8 cellular contexts compared by ENCODE assay signal in genomic region chr1:9593492-9594465, GRCh38. TPM values are rescaled to one million over a fixed set of nuclear protein-coding genes. Genes with fewer than 3 reads are reported as not detected.
DNase-seq lines count a peak whose midpoint lies in the region; ATAC-seq and TF ChIP-seq lines count a peak whose summit lies in the region.

No MANE protein-coding gene starts in this region.

- TF ChIP-seq CTCF in fibroblast of villous mesenchyme (IDR thresholded peaks at IDR 0.05; ENCODE audit: insufficient read depth, low read depth, low read length): no peak

- no peaks in the 10 kb centered on the region for H3K27me3 Mint-ChIP-seq in T-helper 17 cell

- peaks cover 22% of the 10 kb centered on the region for H3K4me1 Mint-ChIP-seq in T-helper 17 cell

- H3K27ac Mint-ChIP-seq in T-helper 17 cell: no peak overlapping the region

- H3K36me3 Mint-ChIP-seq in T-helper 17 cell (ENCODE audit: low read depth): no peaks in the 10 kb centered on the region

- H3K4me3 Mint-ChIP-seq in T-helper 17 cell: no peak overlapping the region

- H3K9me3 ChIP-seq in T-helper 17 cell (ENCODE audit: control insufficient read depth, low read length, poor library complexity, severe bottlenecking): no peaks in the 10 kb centered on the region

- no peak overlapping the region for H3K4me3 ChIP-seq in fibroblast of villous mesenchyme (ENCODE audit: low read depth, low read length)

- DNase-seq in Ammon's horn (ENCODE audit: low spot score): peak; percentile 76
- peak; percentile 92 for DNase-seq in NCI-H2196 treated with DMSO at 0.1 percent for 48 hours (lab: John Stamatoyannopoulos, UW; ENCODE audit: unreplicated experiment)
- DNase-seq in activated CD4-positive, alpha-beta T cell treated with anti-CD3 and anti-CD28 coated beads, Interleukin-2, amount 50 U/mL, for 48 hours: peak; percentile 57 to 64
- peak; percentile 64 for DNase-seq in fibroblast of villous mesenchyme (ENCODE audit: low read depth)
- DNase-seq in non-pigmented ciliary epithelial cell (ENCODE audit: low read depth): peak; percentile 31
- no peak for DNase-seq in T-helper 17 cell

- ATAC-seq in GM21786 (IDR thresholded peaks at IDR 0.05; ENCODE audit: unreplicated experiment) (peak; percentile 36), T-helper 17 cell (no peak), GM18520 (IDR thresholded peaks at IDR 0.05; ENCODE audit: unreplicated experiment) (no peak)

RNA-seq across cellular contexts. Expression of gene TMEM201, which starts 5.1 kb away (rescaled TPM):
- 6.8 and 6.9 TPM in 2 replicates for total RNA-seq in fibroblast of villous mesenchyme
- total RNA-seq in T-helper 17 cell: 10 to 100 TPM; 10.5 to 14.0 TPM

RNA-seq across cellular contexts. Expression of gene SLC25A33, which starts 54.5 kb away (rescaled TPM):
- total RNA-seq in fibroblast of villous mesenchyme (5.5 and 6.5 TPM in 2 replicates), T-helper 17 cell (1 to 10 TPM; 3.7 to 4.9 TPM)

RNA-seq across cellular contexts. Expression of gene PIK3CD, which starts 57.8 kb away (rescaled TPM):
- 10.0 and 27.6 TPM in 2 replicates for total RNA-seq in fibroblast of villous mesenchyme
- total RNA-seq in T-helper 17 cell: 100 to 1,000 TPM; 177 to 204 TPM

Comparison
In these comparisons a context has a peak if more than half of its experiments do, and no peak if none do; other contexts are left out.
1. DNase-seq: peak in Ammon's horn (single experiment), NCI-H2196 treated with DMSO at 0.1 percent for 48 hours (single experiment), activated CD4-positive, alpha-beta T cell treated with anti-CD3 and anti-CD28 coated beads, Interleukin-2, amount 50 U/mL, for 48 hours (2 of 2), fibroblast of villous mesenchyme (single experiment) and non-pigmented ciliary epithelial cell (single experiment); none in T-helper 17 cell (0 of 3).